ENCODE assay signal across 17 cellular contexts in genomic region chr6:129679758-129680157, GRCh38. TPM values are rescaled to one million over a fixed set of nuclear protein-coding genes. Genes with fewer than 3 reads are reported as not detected.
A peak's percentile ranks its signal among the peaks of the same experiment; 100 is the strongest.
DNase-seq lines count a peak whose midpoint lies in the region; ATAC-seq and TF ChIP-seq lines count a peak whose summit lies in the region.
"Had no signal": no experiment of that assay in that cellular context is flagged by ENCODE, and none has a peak within 500 bp of the region (broad histone marks: within the 10 kb centered on the region; RNA-seq: fewer than 3 reads in every experiment).

No MANE protein-coding gene starts in this region.

- 34 to 40% methylated on average over 3 of the region's 3 CpGs for WGBS in lower leg skin, 2 donors

- H3K27me3 Mint-ChIP-seq in osteocyte (ENCODE audit: unreplicated experiment) = no peaks in the 10 kb centered on the region

- TF ChIP-seq CTCF in AG10803 (conservative IDR thresholded peaks at IDR 0.05; ENCODE audit: low read length) (0 out of 2 replicates have a peak, but pooled peaks have one; percentile 4), breast epithelium (IDR thresholded peaks at IDR 0.05) (no peak), osteocyte (IDR thresholded peaks at IDR 0.05) (no peak), lower leg skin (IDR thresholded peaks at IDR 0.05) (no peak)

- H3K4me1 ChIP-seq in breast epithelium = peaks cover 0 to 9% of the 10 kb centered on the region in 2 donors

- H3K9me3 ChIP-seq in breast epithelium = no peaks in the 10 kb centered on the region
- H3K9me3 ChIP-seq: esophagus squamous epithelium had no signal

- H3K27me3 ChIP-seq in breast epithelium = no peaks in the 10 kb centered on the region
- H3K27me3 ChIP-seq: BLaER1, esophagus squamous epithelium had no signal

- H3K36me3 ChIP-seq in breast epithelium = no peaks in the 10 kb centered on the region
- H3K36me3 ChIP-seq: BLaER1, esophagus squamous epithelium had no signal

- TF ChIP-seq POLR2A in breast epithelium (IDR thresholded peaks at IDR 0.05) (no peak), lower leg skin (IDR thresholded peaks at IDR 0.05) (no peak)

- peak overlapping the region; percentile 33 for H3K4me3 Mint-ChIP-seq in osteocyte (ENCODE audit: unreplicated experiment)
- H3K4me3 Mint-ChIP-seq: H9 had no signal

- ATAC-seq in GM18873 (IDR thresholded peaks at IDR 0.05; ENCODE audit: low FRiP score, unreplicated experiment) = no peak

- peaks cover 80% of the 10 kb centered on the region for H3K4me1 Mint-ChIP-seq in osteocyte (ENCODE audit: unreplicated experiment)

- peak overlapping the region; percentile 32 to 79 for H3K27ac ChIP-seq in breast epithelium
- H3K27ac ChIP-seq: BLaER1 had no signal

- peak overlapping the region; percentile 86 for H3K27ac Mint-ChIP-seq in osteocyte (ENCODE audit: unreplicated experiment)

- H3K36me3 Mint-ChIP-seq in osteocyte (ENCODE audit: unreplicated experiment) = no peaks in the 10 kb centered on the region

- H3K4me3 ChIP-seq in AG10803 (ENCODE audit: low read length) = peak overlapping the region; percentile 44
- H3K4me3 ChIP-seq in breast epithelium = peak overlapping the region in 1 of 3 donors; percentile 15
- no peak overlapping the region for H3K4me3 ChIP-seq in lower leg skin (ENCODE audit: low read depth, poor library complexity, severe bottlenecking)
- H3K4me3 ChIP-seq: BLaER1, esophagus squamous epithelium had no signal

- intact Hi-C loops in breast epithelium (cut with DNase I; ENCODE audit: low total_unique reads) (loop anchor here (10.0 kb wide), 1 partner anchor 1185 kb away; no protein-coding TSS in a partner anchor), lower leg skin (cut with DNase I; ENCODE audit: low total_unique reads) (no loop called here)

- peaks cover 3% of the 10 kb centered on the region for H3K9me3 Mint-ChIP-seq in osteocyte (ENCODE audit: unreplicated experiment)
- H3K9me3 Mint-ChIP-seq: H9 had no signal

- DNase-seq in AG10803 (ENCODE audit: low read depth) (peak; percentile 45), NCI-H524 (lab: John Stamatoyannopoulos, UW) (peak; percentile 41 to 77), breast epithelium (ENCODE audit: low spot score in 2 of 2) (no peak), osteocyte (ENCODE audit: extremely low spot score, unreplicated experiment) (no peak), COR-L47 (lab: John Stamatoyannopoulos, UW) (no peak), inferior parietal cortex (ENCODE audit: extremely low spot score) (no peak), lower leg skin (ENCODE audit: low spot score in 2 of 2) (no peak)
- DNase-seq: activated T-cell treated with anti-CD3 and anti-CD28 coated beads for 4 hours, esophagus squamous epithelium, H9, kidney glomerular epithelial cell, MM.1S, NCI-H446 treated with DMSO at 0.1 percent for 48 hours, posterior cingulate gyrus, T1000 had no signal

RNA-seq across cellular contexts. Expression of gene ARHGAP18, which starts 30.2 kb away (rescaled TPM):
- total RNA-seq in breast epithelium = 10 to 100 TPM; 14.7 to 28.7 (median 24.8) TPM
- 12.8 and 13.3 TPM in 2 replicates for total RNA-seq in osteocyte
- 10 to 100 TPM in 1 of 4 donors, 1 to 10 TPM in 3; 5.1 to 12.7 (median 7.7) TPM for total RNA-seq in lower leg skin

Comparison
In these comparisons a context has a peak if more than half of its experiments do, and no peak if none do; other contexts are left out.
1. DNase-seq: peak in AG10803 (single experiment) and NCI-H524 (2 of 2); none in breast epithelium (0 of 2), osteocyte (single experiment), COR-L47 (single experiment), inferior parietal cortex (single experiment) and lower leg skin (0 of 2).